18 cellular contexts compared by ENCODE assay signal in genomic region chr14:92787554-92787953, GRCh38. TPM values are rescaled to one million over a fixed set of nuclear protein-coding genes. Genes with fewer than 3 reads are reported as not detected.
DNase-seq lines count a peak whose midpoint lies in the region; ATAC-seq and TF ChIP-seq lines count a peak whose summit lies in the region.
"Had no signal": no experiment of that assay in that cellular context is flagged by ENCODE, and none has a peak within 500 bp of the region (broad histone marks: within the 10 kb centered on the region; RNA-seq: fewer than 3 reads in every experiment).

No MANE protein-coding gene starts in this region.

- peaks cover 11 to 63% (median 26%) of the 10 kb centered on the region in 10 experiments for H3K4me1 ChIP-seq in BLaER1 treated with 17β-estradiol and CSF1 and Interleukin-3, amounts not matched to agents 10 nM and 100 nM
- peaks cover 37% of the 10 kb centered on the region for H3K4me1 ChIP-seq in PC-9 (replicated peaks; ENCODE audit: insufficient read depth)
- H3K4me1 ChIP-seq: Caco-2 had no signal

- BruUV-seq in PC-9 (replicated peaks; lab: Mats Ljungman, UMichigan): no TSS peak

- no peak for TF ChIP-seq CTCF in PC-9 (conservative IDR thresholded peaks at IDR 0.05)
- no peak for TF ChIP-seq CTCF in CD4-positive, alpha-beta T cell (IDR thresholded peaks at IDR 0.05)

- peak; percentile 26 for ATAC-seq in activated CD4-positive, alpha-beta T cell treated with anti-CD3 and anti-CD28 coated beads for 36 hours
- no peak for ATAC-seq in CD4-positive, alpha-beta T cell (ENCODE audit: poor library complexity)
- ATAC-seq: A549; CD8-positive, alpha-beta T cell had no signal

- H2AFZ ChIP-seq in PC-9: no peak overlapping the region

- intact Hi-C loops in activated CD4-positive, alpha-beta T cell treated with anti-CD3 and anti-CD28 coated beads for 36 hours (cut with DNase I, micrococcal nuclease): no loop called here
- intact Hi-C loops in PC-9 (cut with micrococcal nuclease; ENCODE audit: unreplicated experiment): no loop called here
- intact Hi-C loops in CD4-positive, alpha-beta T cell (cut with DNase I, micrococcal nuclease): no loop called here

- POLR2A ChIA-PET in activated CD4-positive, alpha-beta T cell treated with anti-CD3 and anti-CD28 coated beads for 36 hours (lab: Charles Lee): no interaction called here
- POLR2A ChIA-PET in PC-9 (lab: Charles Lee; ENCODE audit: unreplicated experiment): no interaction called here
- POLR2A ChIA-PET in CD4-positive, alpha-beta T cell (lab: Charles Lee): no interaction called here

- no peak for DNase-seq in activated CD4-positive, alpha-beta T cell treated with anti-CD3 and anti-CD28 coated beads for 36 hours
- no peak for DNase-seq in activated CD4-positive, alpha-beta T cell treated with anti-CD3 and anti-CD28 coated beads, Interleukin-2, amount 50 U/mL, for 4 hours
- DNase-seq in PC-9 (no peak), epithelial cell of prostate (ENCODE audit: low read depth, low spot score) (no peak), T-helper 1 cell (no peak)
- no peak for DNase-seq in CD4-positive, alpha-beta T cell
- DNase-seq: 8988T; ACHN; BE2C; C1 segment of cervical spinal cord; Caco-2; CD8-positive, alpha-beta T cell; DMS153; DND-41; H7; HCEC 1CT had no signal

- no peak overlapping the region for H3K4me3 Mint-ChIP-seq in activated CD4-positive, alpha-beta T cell treated with anti-CD3 and anti-CD28 coated beads for 36 hours
- no peak overlapping the region for H3K4me3 Mint-ChIP-seq in CD4-positive, alpha-beta T cell
- H3K4me3 Mint-ChIP-seq: CD8-positive, alpha-beta T cell had no signal

- H3K27me3 Mint-ChIP-seq in activated CD4-positive, alpha-beta T cell treated with anti-CD3 and anti-CD28 coated beads for 36 hours: no peaks in the 10 kb centered on the region
- H3K27me3 Mint-ChIP-seq in CD4-positive, alpha-beta T cell: no peaks in the 10 kb centered on the region

- H3K9me3 Mint-ChIP-seq in activated CD4-positive, alpha-beta T cell treated with anti-CD3 and anti-CD28 coated beads for 36 hours (ENCODE audit: low read depth): peaks cover 21% of the 10 kb centered on the region
- peaks cover 8% of the 10 kb centered on the region for H3K9me3 Mint-ChIP-seq in CD4-positive, alpha-beta T cell

- no peaks in the 10 kb centered on the region; a peak in 1 of 22 replicates for H4K20me1 ChIP-seq in BLaER1 treated with 17β-estradiol and CSF1 and Interleukin-3, amounts not matched to agents 10 nM and 100 nM
- no peaks in the 10 kb centered on the region for H4K20me1 ChIP-seq in PC-9 (ENCODE audit: insufficient read depth)

- H3K9me3 ChIP-seq in BLaER1 treated with 17β-estradiol and CSF1 and Interleukin-3, amounts not matched to agents 10 nM and 100 nM (replicated peaks in 1 of 11): peaks cover 33 to 58% (median 46%) of the 10 kb centered on the region in 11 experiments
- peaks cover 38% of the 10 kb centered on the region for H3K9me3 ChIP-seq in PC-9 (ENCODE audit: insufficient read depth, low read depth)
- peaks cover 21% of the 10 kb centered on the region for H3K9me3 ChIP-seq in CD4-positive, alpha-beta T cell (ENCODE audit: control insufficient read depth, low read length)
- H3K9me3 ChIP-seq: BE2C had no signal

- no peak overlapping the region for H3K9ac ChIP-seq in BLaER1 treated with 17β-estradiol and CSF1 and Interleukin-3, amounts not matched to agents 10 nM and 100 nM

- H3K4me3 ChIP-seq in BLaER1 treated with 17β-estradiol and CSF1 and Interleukin-3, amounts not matched to agents 10 nM and 100 nM: no peak overlapping the region
- H3K4me3 ChIP-seq in PC-9: 0 out of 2 replicates have a peak overlapping the region, but pooled peaks have one; percentile 4
- H3K4me3 ChIP-seq: A549 had no signal

- no peaks in the 10 kb centered on the region for H3K27me3 ChIP-seq in BLaER1 treated with 17β-estradiol and CSF1 and Interleukin-3, amounts not matched to agents 10 nM and 100 nM
- H3K27me3 ChIP-seq in PC-9 (ENCODE audit: insufficient read depth, low read depth): no peaks in the 10 kb centered on the region
- H3K27me3 ChIP-seq in CD4-positive, alpha-beta T cell (ENCODE audit: control insufficient read depth, insufficient read depth, low read length): no peaks in the 10 kb centered on the region
- H3K27me3 ChIP-seq: BE2C had no signal

- CTCF ChIA-PET in activated CD4-positive, alpha-beta T cell treated with anti-CD3 and anti-CD28 coated beads for 36 hours (lab: Charles Lee): interaction anchor here (0.7 to 1.5 kb wide), 3 partner anchors 85 to 716 kb away, joined by 3 to 5 read pairs (median 3); no protein-coding TSS in a partner anchor
- CTCF ChIA-PET in PC-9 (lab: Charles Lee): no interaction called here
- CTCF ChIA-PET in CD4-positive, alpha-beta T cell (lab: Charles Lee): no interaction called here

- peak overlapping the region in 7 of 11 experiments; percentile 47 to 93 (median 87); a peak in 4 of 22 replicates for H3K4me2 ChIP-seq in BLaER1 treated with 17β-estradiol and CSF1 and Interleukin-3, amounts not matched to agents 10 nM and 100 nM
- no peak overlapping the region for H3K4me2 ChIP-seq in PC-9
- H3K4me2 ChIP-seq: A549 had no signal

- H3K79me2 ChIP-seq in PC-9 (ENCODE audit: low read depth): no peaks in the 10 kb centered on the region

- H3F3A ChIP-seq in PC-9 (ENCODE audit: insufficient read depth, low read depth): peaks cover 26% of the 10 kb centered on the region

- peaks cover 4% of the 10 kb centered on the region for H3K36me3 Mint-ChIP-seq in activated CD4-positive, alpha-beta T cell treated with anti-CD3 and anti-CD28 coated beads for 36 hours (ENCODE audit: low read depth)
- H3K36me3 Mint-ChIP-seq in CD4-positive, alpha-beta T cell (ENCODE audit: low read depth): peaks cover 3% of the 10 kb centered on the region

- no peak overlapping the region for H3K27ac Mint-ChIP-seq in activated CD4-positive, alpha-beta T cell treated with anti-CD3 and anti-CD28 coated beads for 36 hours
- no peak overlapping the region for H3K27ac Mint-ChIP-seq in CD4-positive, alpha-beta T cell
- H3K27ac Mint-ChIP-seq: CD8-positive, alpha-beta T cell had no signal

- no peaks in the 10 kb centered on the region for H3K36me3 ChIP-seq in BLaER1 treated with 17β-estradiol and CSF1 and Interleukin-3, amounts not matched to agents 10 nM and 100 nM
- H3K36me3 ChIP-seq in PC-9 (ENCODE audit: low read depth): no peaks in the 10 kb centered on the region
- H3K36me3 ChIP-seq: BE2C had no signal

- H3K9me2 ChIP-seq in PC-9 (ENCODE audit: insufficient read depth): no peaks in the 10 kb centered on the region

- H3K4me1 Mint-ChIP-seq in activated CD4-positive, alpha-beta T cell treated with anti-CD3 and anti-CD28 coated beads for 36 hours: peaks cover 7% of the 10 kb centered on the region
- no peaks in the 10 kb centered on the region for H3K4me1 Mint-ChIP-seq in CD4-positive, alpha-beta T cell (ENCODE audit: low read depth)

- H3K27ac ChIP-seq in BLaER1 treated with 17β-estradiol and CSF1 and Interleukin-3, amounts not matched to agents 10 nM and 100 nM: peak overlapping the region in 1 of 11 experiments; percentile 78; a peak in 1 of 22 replicates
- H3K27ac ChIP-seq in PC-9: peak overlapping the region; percentile 94
- peak overlapping the region; percentile 82 for H3K27ac ChIP-seq in epithelial cell of prostate
- H3K27ac ChIP-seq in CD4-positive, alpha-beta T cell (ENCODE audit: low read depth, low read length): no peak overlapping the region
- H3K27ac ChIP-seq: A549 had no signal

RNA-seq across cellular contexts. Expression of gene GOLGA5, which starts 6.6 kb away (rescaled TPM):
- total RNA-seq in activated CD4-positive, alpha-beta T cell treated with anti-CD3 and anti-CD28 coated beads for 36 hours: 10 to 100 TPM; 20.3 to 23.5 TPM
- total RNA-seq in PC-9 (2021): 17.2 and 22.6 TPM in 2 replicates
- 1 to 10 TPM; 5.2 to 6.8 TPM for total RNA-seq in CD4-positive, alpha-beta T cell

RNA-seq across cellular contexts. Expression of gene LGMN, which starts 39.1 kb away (rescaled TPM):
- total RNA-seq in activated CD4-positive, alpha-beta T cell treated with anti-CD3 and anti-CD28 coated beads for 36 hours: 1 to 10 TPM; 3.2 to 5.6 TPM
- 48.8 and 50.8 TPM in 2 replicates for total RNA-seq in PC-9 (2021)
- 1 to 10 TPM; 4.5 to 4.9 TPM for total RNA-seq in CD4-positive, alpha-beta T cell
